ENCODE assay signal across 1 cellular context in genomic region chr1:39954870-39955546, GRCh38.
TF ChIP-seq lines count a peak whose summit lies in the region.

TSS of gene MFSD2A (plus strand) at chr1:39955145. CDS start at chr1:39955293, 148 bp downstream.

TF ChIP-seq in WTC11, 78 proteins besides CTCF, POLR2A, EP300 and RAD21 (continued from another document):
- TF ChIP-seq, protein P1, sequence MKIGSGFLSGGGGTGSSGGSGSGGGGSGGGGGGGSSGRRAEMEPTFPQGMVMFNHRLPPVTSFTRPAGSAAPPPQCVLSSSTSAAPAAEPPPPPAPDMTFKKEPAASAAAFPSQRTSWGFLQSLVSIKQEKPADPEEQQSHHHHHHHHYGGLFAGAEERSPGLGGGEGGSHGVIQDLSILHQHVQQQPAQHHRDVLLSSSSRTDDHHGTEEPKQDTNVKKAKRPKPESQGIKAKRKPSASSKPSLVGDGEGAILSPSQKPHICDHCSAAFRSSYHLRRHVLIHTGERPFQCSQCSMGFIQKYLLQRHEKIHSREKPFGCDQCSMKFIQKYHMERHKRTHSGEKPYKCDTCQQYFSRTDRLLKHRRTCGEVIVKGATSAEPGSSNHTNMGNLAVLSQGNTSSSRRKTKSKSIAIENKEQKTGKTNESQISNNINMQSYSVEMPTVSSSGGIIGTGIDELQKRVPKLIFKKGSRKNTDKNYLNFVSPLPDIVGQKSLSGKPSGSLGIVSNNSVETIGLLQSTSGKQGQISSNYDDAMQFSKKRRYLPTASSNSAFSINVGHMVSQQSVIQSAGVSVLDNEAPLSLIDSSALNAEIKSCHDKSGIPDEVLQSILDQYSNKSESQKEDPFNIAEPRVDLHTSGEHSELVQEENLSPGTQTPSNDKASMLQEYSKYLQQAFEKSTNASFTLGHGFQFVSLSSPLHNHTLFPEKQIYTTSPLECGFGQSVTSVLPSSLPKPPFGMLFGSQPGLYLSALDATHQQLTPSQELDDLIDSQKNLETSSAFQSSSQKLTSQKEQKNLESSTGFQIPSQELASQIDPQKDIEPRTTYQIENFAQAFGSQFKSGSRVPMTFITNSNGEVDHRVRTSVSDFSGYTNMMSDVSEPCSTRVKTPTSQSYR (CRISPR knock-in tag; IDR thresholded peaks at IDR 0.05), result 0 out of 2 replicates have a peak, but pooled peaks have one; percentile 16
- TF ChIP-seq OVOL2 (CRISPR knock-in tag; IDR thresholded peaks at IDR 0.05; ENCODE audit: borderline replicate concordance), result no peak
- TF ChIP-seq ZNF396 (CRISPR knock-in tag; IDR thresholded peaks at IDR 0.05; ENCODE audit: borderline replicate concordance), result no peak
- TF ChIP-seq SOX15 (CRISPR knock-in tag; IDR thresholded peaks at IDR 0.05), result no peak
- TF ChIP-seq, protein P2, sequence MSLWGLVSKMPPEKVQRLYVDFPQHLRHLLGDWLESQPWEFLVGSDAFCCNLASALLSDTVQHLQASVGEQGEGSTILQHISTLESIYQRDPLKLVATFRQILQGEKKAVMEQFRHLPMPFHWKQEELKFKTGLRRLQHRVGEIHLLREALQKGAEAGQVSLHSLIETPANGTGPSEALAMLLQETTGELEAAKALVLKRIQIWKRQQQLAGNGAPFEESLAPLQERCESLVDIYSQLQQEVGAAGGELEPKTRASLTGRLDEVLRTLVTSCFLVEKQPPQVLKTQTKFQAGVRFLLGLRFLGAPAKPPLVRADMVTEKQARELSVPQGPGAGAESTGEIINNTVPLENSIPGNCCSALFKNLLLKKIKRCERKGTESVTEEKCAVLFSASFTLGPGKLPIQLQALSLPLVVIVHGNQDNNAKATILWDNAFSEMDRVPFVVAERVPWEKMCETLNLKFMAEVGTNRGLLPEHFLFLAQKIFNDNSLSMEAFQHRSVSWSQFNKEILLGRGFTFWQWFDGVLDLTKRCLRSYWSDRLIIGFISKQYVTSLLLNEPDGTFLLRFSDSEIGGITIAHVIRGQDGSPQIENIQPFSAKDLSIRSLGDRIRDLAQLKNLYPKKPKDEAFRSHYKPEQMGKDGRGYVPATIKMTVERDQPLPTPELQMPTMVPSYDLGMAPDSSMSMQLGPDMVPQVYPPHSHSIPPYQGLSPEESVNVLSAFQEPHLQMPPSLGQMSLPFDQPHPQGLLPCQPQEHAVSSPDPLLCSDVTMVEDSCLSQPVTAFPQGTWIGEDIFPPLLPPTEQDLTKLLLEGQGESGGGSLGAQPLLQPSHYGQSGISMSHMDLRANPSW (CRISPR knock-in tag; conservative IDR thresholded peaks at IDR 0.05; ENCODE audit: low read depth), result no peak
- TF ChIP-seq NR1H2 (CRISPR knock-in tag; IDR thresholded peaks at IDR 0.05), result no peak
- no peak for TF ChIP-seq SMAD4 (CRISPR knock-in tag; IDR thresholded peaks at IDR 0.05)
- TF ChIP-seq JAZF1 (CRISPR knock-in tag; IDR thresholded peaks at IDR 0.05), result no peak
- TF ChIP-seq JUN (CRISPR knock-in tag; IDR thresholded peaks at IDR 0.05), result no peak
- TF ChIP-seq, protein P3, sequence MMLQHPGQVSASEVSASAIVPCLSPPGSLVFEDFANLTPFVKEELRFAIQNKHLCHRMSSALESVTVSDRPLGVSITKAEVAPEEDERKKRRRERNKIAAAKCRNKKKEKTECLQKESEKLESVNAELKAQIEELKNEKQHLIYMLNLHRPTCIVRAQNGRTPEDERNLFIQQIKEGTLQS (CRISPR knock-in tag; conservative IDR thresholded peaks at IDR 0.05), result no peak
- 0 out of 2 replicates have a peak, but pooled peaks have one; percentile 11 for TF ChIP-seq GABPB1 (CRISPR knock-in tag; IDR thresholded peaks at IDR 0.05)
- TF ChIP-seq FOXP1 (CRISPR knock-in tag; IDR thresholded peaks at IDR 0.05; ENCODE audit: borderline replicate concordance), result no peak
- no peak for TF ChIP-seq MXD4 (CRISPR knock-in tag; IDR thresholded peaks at IDR 0.05; ENCODE audit: borderline replicate concordance)
- no peak for TF ChIP-seq AR (CRISPR knock-in tag; IDR thresholded peaks at IDR 0.05)
- TF ChIP-seq, protein P4, sequence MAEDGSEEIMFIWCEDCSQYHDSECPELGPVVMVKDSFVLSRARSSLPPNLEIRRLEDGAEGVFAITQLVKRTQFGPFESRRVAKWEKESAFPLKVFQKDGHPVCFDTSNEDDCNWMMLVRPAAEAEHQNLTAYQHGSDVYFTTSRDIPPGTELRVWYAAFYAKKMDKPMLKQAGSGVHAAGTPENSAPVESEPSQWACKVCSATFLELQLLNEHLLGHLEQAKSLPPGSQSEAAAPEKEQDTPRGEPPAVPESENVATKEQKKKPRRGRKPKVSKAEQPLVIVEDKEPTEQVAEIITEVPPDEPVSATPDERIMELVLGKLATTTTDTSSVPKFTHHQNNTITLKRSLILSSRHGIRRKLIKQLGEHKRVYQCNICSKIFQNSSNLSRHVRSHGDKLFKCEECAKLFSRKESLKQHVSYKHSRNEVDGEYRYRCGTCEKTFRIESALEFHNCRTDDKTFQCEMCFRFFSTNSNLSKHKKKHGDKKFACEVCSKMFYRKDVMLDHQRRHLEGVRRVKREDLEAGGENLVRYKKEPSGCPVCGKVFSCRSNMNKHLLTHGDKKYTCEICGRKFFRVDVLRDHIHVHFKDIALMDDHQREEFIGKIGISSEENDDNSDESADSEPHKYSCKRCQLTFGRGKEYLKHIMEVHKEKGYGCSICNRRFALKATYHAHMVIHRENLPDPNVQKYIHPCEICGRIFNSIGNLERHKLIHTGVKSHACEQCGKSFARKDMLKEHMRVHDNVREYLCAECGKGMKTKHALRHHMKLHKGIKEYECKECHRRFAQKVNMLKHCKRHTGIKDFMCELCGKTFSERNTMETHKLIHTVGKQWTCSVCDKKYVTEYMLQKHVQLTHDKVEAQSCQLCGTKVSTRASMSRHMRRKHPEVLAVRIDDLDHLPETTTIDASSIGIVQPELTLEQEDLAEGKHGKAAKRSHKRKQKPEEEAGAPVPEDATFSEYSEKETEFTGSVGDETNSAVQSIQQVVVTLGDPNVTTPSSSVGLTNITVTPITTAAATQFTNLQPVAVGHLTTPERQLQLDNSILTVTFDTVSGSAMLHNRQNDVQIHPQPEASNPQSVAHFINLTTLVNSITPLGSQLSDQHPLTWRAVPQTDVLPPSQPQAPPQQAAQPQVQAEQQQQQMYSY (CRISPR knock-in tag; IDR thresholded peaks at IDR 0.05), result no peak
- no peak for TF ChIP-seq NR3C1 (CRISPR knock-in tag; conservative IDR thresholded peaks at IDR 0.05; ENCODE audit: low read depth)
- TF ChIP-seq IRF1 (CRISPR knock-in tag; IDR thresholded peaks at IDR 0.05), result no peak
- no peak for TF ChIP-seq GTF2I (CRISPR knock-in tag; conservative IDR thresholded peaks at IDR 0.05)
- TF ChIP-seq HMGA2 (CRISPR knock-in tag; IDR thresholded peaks at IDR 0.05), result no peak
- TF ChIP-seq ZNF423 (CRISPR knock-in tag; IDR thresholded peaks at IDR 0.05), result no peak
- TF ChIP-seq, protein P5, sequence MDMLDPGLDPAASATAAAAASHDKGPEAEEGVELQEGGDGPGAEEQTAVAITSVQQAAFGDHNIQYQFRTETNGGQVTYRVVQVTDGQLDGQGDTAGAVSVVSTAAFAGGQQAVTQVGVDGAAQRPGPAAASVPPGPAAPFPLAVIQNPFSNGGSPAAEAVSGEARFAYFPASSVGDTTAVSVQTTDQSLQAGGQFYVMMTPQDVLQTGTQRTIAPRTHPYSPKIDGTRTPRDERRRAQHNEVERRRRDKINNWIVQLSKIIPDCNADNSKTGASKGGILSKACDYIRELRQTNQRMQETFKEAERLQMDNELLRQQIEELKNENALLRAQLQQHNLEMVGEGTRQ (CRISPR knock-in tag; IDR thresholded peaks at IDR 0.05), result 0 out of 2 replicates have a peak, but pooled peaks have one; percentile 21
- TF ChIP-seq, protein P6, sequence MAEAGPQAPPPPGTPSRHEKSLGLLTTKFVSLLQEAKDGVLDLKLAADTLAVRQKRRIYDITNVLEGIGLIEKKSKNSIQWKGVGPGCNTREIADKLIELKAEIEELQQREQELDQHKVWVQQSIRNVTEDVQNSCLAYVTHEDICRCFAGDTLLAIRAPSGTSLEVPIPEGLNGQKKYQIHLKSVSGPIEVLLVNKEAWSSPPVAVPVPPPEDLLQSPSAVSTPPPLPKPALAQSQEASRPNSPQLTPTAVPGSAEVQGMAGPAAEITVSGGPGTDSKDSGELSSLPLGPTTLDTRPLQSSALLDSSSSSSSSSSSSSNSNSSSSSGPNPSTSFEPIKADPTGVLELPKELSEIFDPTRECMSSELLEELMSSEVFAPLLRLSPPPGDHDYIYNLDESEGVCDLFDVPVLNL (CRISPR knock-in tag; IDR thresholded peaks at IDR 0.05; ENCODE audit: borderline replicate concordance, low read depth), result no peak
- peak; percentile 73 for TF ChIP-seq NFYB (CRISPR knock-in tag; conservative IDR thresholded peaks at IDR 0.05; ENCODE audit: low read depth)
- TF ChIP-seq MYBL2 (CRISPR knock-in tag; IDR thresholded peaks at IDR 0.05), result peak; percentile 43; the same call in 1 of the 2 replicates
- TF ChIP-seq, protein P7, sequence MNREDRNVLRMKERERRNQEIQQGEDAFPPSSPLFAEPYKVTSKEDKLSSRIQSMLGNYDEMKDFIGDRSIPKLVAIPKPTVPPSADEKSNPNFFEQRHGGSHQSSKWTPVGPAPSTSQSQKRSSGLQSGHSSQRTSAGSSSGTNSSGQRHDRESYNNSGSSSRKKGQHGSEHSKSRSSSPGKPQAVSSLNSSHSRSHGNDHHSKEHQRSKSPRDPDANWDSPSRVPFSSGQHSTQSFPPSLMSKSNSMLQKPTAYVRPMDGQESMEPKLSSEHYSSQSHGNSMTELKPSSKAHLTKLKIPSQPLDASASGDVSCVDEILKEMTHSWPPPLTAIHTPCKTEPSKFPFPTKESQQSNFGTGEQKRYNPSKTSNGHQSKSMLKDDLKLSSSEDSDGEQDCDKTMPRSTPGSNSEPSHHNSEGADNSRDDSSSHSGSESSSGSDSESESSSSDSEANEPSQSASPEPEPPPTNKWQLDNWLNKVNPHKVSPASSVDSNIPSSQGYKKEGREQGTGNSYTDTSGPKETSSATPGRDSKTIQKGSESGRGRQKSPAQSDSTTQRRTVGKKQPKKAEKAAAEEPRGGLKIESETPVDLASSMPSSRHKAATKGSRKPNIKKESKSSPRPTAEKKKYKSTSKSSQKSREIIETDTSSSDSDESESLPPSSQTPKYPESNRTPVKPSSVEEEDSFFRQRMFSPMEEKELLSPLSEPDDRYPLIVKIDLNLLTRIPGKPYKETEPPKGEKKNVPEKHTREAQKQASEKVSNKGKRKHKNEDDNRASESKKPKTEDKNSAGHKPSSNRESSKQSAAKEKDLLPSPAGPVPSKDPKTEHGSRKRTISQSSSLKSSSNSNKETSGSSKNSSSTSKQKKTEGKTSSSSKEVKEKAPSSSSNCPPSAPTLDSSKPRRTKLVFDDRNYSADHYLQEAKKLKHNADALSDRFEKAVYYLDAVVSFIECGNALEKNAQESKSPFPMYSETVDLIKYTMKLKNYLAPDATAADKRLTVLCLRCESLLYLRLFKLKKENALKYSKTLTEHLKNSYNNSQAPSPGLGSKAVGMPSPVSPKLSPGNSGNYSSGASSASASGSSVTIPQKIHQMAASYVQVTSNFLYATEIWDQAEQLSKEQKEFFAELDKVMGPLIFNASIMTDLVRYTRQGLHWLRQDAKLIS (CRISPR knock-in tag; IDR thresholded peaks at IDR 0.05; ENCODE audit: borderline replicate concordance), result peak; percentile 71; the same call in 1 of the 2 replicates
- TF ChIP-seq RORB (CRISPR knock-in tag; IDR thresholded peaks at IDR 0.05), result no peak
- no peak for TF ChIP-seq ZNF671 (CRISPR knock-in tag; IDR thresholded peaks at IDR 0.05)
- peak; percentile 27; the same call in 1 of the 2 replicates for TF ChIP-seq CREB1 (CRISPR knock-in tag; IDR thresholded peaks at IDR 0.05)
